Comparison of ENCODE assay signal across 26 cellular contexts in genomic region chr13:112198611-112199010, GRCh38.
"Had no signal": no experiment of that assay in that cellular context is flagged by ENCODE, and none has a peak within 500 bp of the region (broad histone marks: within the 10 kb centered on the region; RNA-seq: fewer than 3 reads in every experiment).

No MANE protein-coding gene starts in this region.

- H3K36me3 ChIP-seq: esophagus squamous epithelium, gastroesophageal sphincter, WERI-Rb-1 had no signal

- H3K27ac ChIP-seq: body of pancreas, epithelial cell of prostate, esophagus squamous epithelium, gastroesophageal sphincter, WERI-Rb-1 had no signal

- H3K4me3 ChIP-seq: body of pancreas, esophagus squamous epithelium, gastroesophageal sphincter had no signal

- H3K27me3 ChIP-seq: body of pancreas had no signal

- H3K4me1 ChIP-seq: body of pancreas, esophagus squamous epithelium, gastroesophageal sphincter had no signal

- ATAC-seq: activated CD4-positive, CD25-positive, alpha-beta regulatory T cell treated with anti-CD3 and anti-CD28 coated beads, Interleukin-2, amount 50 U/mL, for 24 hours; activated CD8-positive, alpha-beta T cell treated with anti-CD3 and anti-CD28 coated beads for 36 hours; activated T-cell treated with anti-CD3 and anti-CD28 coated beads, Interleukin-2, amount 50 U/mL, for 4 hours; activated T-helper 17 cell treated with anti-CD3 and anti-CD28 coated beads, Interleukin-2, amount 50 U/mL, for 72 hours; body of pancreas; gastroesophageal sphincter; T-helper 17 cell had no signal

- DNase-seq: activated B cell treated with CpG ODN at 0.5 μM for 24 hours; activated CD4-positive, alpha-beta T cell treated with anti-CD3 and anti-CD28 coated beads for 48 hours; activated CD4-positive, alpha-beta T cell treated with anti-CD3 and anti-CD28 coated beads, Interleukin-2, amount 50 U/mL, for 1 hour; activated CD4-positive, alpha-beta T cell treated with anti-CD3 and anti-CD28 coated beads, Interleukin-2, amount 50 U/mL, for 48 hours; activated CD8-positive, alpha-beta memory T cell treated with anti-CD3 and anti-CD28 coated beads for 24 hours; activated CD8-positive, alpha-beta T cell treated with anti-CD3 and anti-CD28 coated beads for 36 hours; activated effector memory CD4-positive, alpha-beta T cell treated with Interleukin-2 at 50 U/mL for 16 hours; activated gamma-delta T cell treated with Interleukin-2 at 50 U/mL for 16 hours; activated naive CD4-positive, alpha-beta T cell treated with anti-CD3 and anti-CD28 coated beads, Interleukin-2, amount 50 U/mL, for 16 hours; activated naive CD4-positive, alpha-beta T cell treated with Interleukin-2 at 50 U/mL for 16 hours; activated T-cell treated with anti-CD3 and anti-CD28 coated beads, Interleukin-2, amount 50 U/mL, for 4 hours; amniotic stem cell; anterior cingulate cortex; body of pancreas; caudate nucleus; effector CD8-positive, alpha-beta T cell; esophagus squamous epithelium; foreskin melanocyte; T-helper 1 cell; T-helper 17 cell; T1000; WERI-Rb-1 had no signal

- H3K9me3 ChIP-seq: body of pancreas, esophagus squamous epithelium, gastroesophageal sphincter had no signal
